In genomic region chr17:64024781-64025731, GRCh38 we compare ENCODE assay signal across 10 cellular contexts. TPM values are rescaled to one million over a fixed set of nuclear protein-coding genes. Genes with fewer than 3 reads are reported as not detected.
A peak's percentile ranks its signal among the peaks of the same experiment; 100 is the strongest.
DNase-seq lines count a peak whose midpoint lies in the region; ATAC-seq, FAIRE-seq and TF ChIP-seq lines count a peak whose summit lies in the region.
"Had no signal": no experiment of that assay in that cellular context is flagged by ENCODE, and none has a peak within 500 bp of the region (broad histone marks: within the 10 kb centered on the region; RNA-seq: fewer than 3 reads in every experiment).

No MANE protein-coding gene starts in this region.

- H3K36me3 ChIP-seq in left ventricle myocardium inferior (no peaks in the 10 kb centered on the region), mucosa of descending colon (ENCODE audit: low read depth) (no peaks in the 10 kb centered on the region), BE2C (no peaks in the 10 kb centered on the region)

- TF ChIP-seq CTCF in left ventricle myocardium inferior (IDR thresholded peaks at IDR 0.05; ENCODE audit: borderline replicate concordance) (no peak), mucosa of descending colon (IDR thresholded peaks at IDR 0.05) (no peak), BE2C (IDR thresholded peaks at IDR 0.05; ENCODE audit: low read depth, low read length) (no peak)

- H3K27ac ChIP-seq in left ventricle myocardium inferior (replicated peaks), result peak overlapping the region; percentile 37
- H3K27ac ChIP-seq: epithelial cell of prostate had no signal

- H3K4me1 ChIP-seq in left ventricle myocardium inferior (peaks cover 28% of the 10 kb centered on the region), mucosa of descending colon (ENCODE audit: low read depth) (peaks cover 6% of the 10 kb centered on the region), BE2C (no peaks in the 10 kb centered on the region)

- intact Hi-C loops in left ventricle myocardium inferior (cut with micrococcal nuclease), result loop anchor here (5.0 to 10.0 kb wide), 2 partner anchors 107 to 110 kb away; partner anchors contain the start of genes CSHL1, ERN1 and GH1
- intact Hi-C loops in left ventricle myocardium superior (cut with micrococcal nuclease), result loop anchor here (5.0 kb wide), 1 partner anchor 107 kb away; the partner anchor contains the start of gene ERN1
- intact Hi-C loops in mucosa of descending colon (cut with DNase I, micrococcal nuclease), result loop anchor here in 1 of 2 donors (5.0 to 10.0 kb wide), 2 partner anchors 80 to 107 kb away; partner anchors contain the start of gene ERN1

- FAIRE-seq in GM12892 (lab: Jason Lieb, UNC), result no peak

- no peaks in the 10 kb centered on the region for H3K27me3 ChIP-seq in left ventricle myocardium inferior (ENCODE audit: low read depth)
- H3K27me3 ChIP-seq in BE2C, result no peaks in the 10 kb centered on the region

- ATAC-seq in left ventricle myocardium superior (no peak), mucosa of descending colon (peak; percentile 35), GM18517 (IDR thresholded peaks at IDR 0.05; ENCODE audit: unreplicated experiment) (no peak)

- H3K4me3 ChIP-seq in left ventricle myocardium inferior (no peak overlapping the region), mucosa of descending colon (no peak overlapping the region), BE2C (ENCODE audit: low read depth, low read length) (no peak overlapping the region)

- DNase-seq in left ventricle myocardium inferior (no peak), left ventricle myocardium superior (no peak), mucosa of descending colon (peak in 1 of 3 donors; percentile 23), BE2C (no peak), amniotic stem cell (lab: John Stamatoyannopoulos, UW) (no peak), GM12892 (ENCODE audit: insufficient read length) (no peak)
- DNase-seq in activated naive CD4-positive, alpha-beta T cell treated with Interleukin-2 at 50 U/mL for 16 hours, result peak; percentile 56

- H3K9me3 ChIP-seq in left ventricle myocardium inferior (replicated peaks) (no peaks in the 10 kb centered on the region), mucosa of descending colon (no peaks in the 10 kb centered on the region), BE2C (no peaks in the 10 kb centered on the region)

- no peak for TF ChIP-seq POLR2A in GM12892 (IDR thresholded peaks at IDR 0.05; ENCODE audit: low read depth, low read length)

RNA-seq across cellular contexts. Expression of gene ICAM2, which starts 4.6 kb away (rescaled TPM):
- 28.2 TPM for total RNA-seq in left ventricle myocardium inferior
- 30.6 TPM for total RNA-seq in left ventricle myocardium superior
- 10 to 100 TPM in 2 of 3 donors, 1 to 10 TPM in 1; 6.9 to 14.2 (median 10.3) TPM for total RNA-seq in mucosa of descending colon
- 105 TPM for polyA plus RNA-seq in BE2C (2012; ENCODE audit: insufficient read depth, insufficient read length, low read depth)
- polyA plus RNA-seq in GM12892 (2012; ENCODE audit: missing spikeins), result 33.1 TPM

RNA-seq across cellular contexts. Expression of gene PRR29, which starts 26.9 kb away (rescaled TPM):
- total RNA-seq in left ventricle myocardium inferior (not detected), left ventricle myocardium superior (0.20 TPM), mucosa of descending colon (not detected)
- 6.8 TPM for polyA plus RNA-seq in BE2C (2012; ENCODE audit: insufficient read depth, insufficient read length, low read depth)
- polyA plus RNA-seq in GM12892 (2012; ENCODE audit: missing spikeins), result 0.30 TPM

RNA-seq across cellular contexts. Expression of gene SCN4A, which starts 52.3 kb away (rescaled TPM):
- total RNA-seq in left ventricle myocardium inferior (1.2 TPM), left ventricle myocardium superior (0.32 TPM), mucosa of descending colon (under 1 TPM; 0.10 to 0.75 (median 0.22) TPM)
- polyA plus RNA-seq in BE2C (2012; ENCODE audit: insufficient read depth, insufficient read length, low read depth), result 0.06 TPM
- polyA plus RNA-seq in GM12892 (2012; ENCODE audit: missing spikeins), result 0.64 TPM
- polyA plus RNA-seq: BJ had no signal
